28 cellular contexts compared by ENCODE assay signal in the genomic region with DNA sequence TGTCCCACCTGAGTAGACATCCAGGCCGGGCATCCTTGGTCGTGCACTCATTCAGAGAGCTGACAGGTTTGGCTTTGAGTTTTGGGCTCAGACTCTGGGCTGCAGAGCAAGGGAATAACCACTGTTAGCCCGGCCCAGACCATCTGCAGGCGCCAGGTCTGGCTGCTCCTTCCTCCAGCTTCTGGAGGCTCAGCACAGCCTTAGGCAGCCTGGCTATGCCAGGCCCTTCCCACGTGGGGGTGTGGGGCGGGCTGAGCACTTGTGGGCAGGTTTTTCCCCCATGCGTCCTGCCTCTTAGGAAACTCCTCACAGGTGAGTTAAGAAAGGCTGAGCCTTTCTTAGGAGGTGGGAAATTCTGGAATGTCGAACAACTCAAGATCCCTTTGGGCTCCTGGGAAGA. TPM values are rescaled to one million over a fixed set of nuclear protein-coding genes. Genes with fewer than 3 reads are reported as not detected.
DNase-seq lines count a peak whose midpoint lies in the region; ATAC-seq, FAIRE-seq and TF ChIP-seq lines count a peak whose summit lies in the region.
"Had no signal": no experiment of that assay in that cellular context is flagged by ENCODE, and none has a peak within 500 bp of the region (broad histone marks: within the 10 kb centered on the region; RNA-seq: fewer than 3 reads in every experiment).

No MANE protein-coding gene starts in this region.

- H3K4me3 Mint-ChIP-seq in nephron progenitor cell: no peak overlapping the region
- H3K4me3 Mint-ChIP-seq: neural crest cell; T-helper 1 cell treated with Interleukin-12 subunit alpha and Interleukin-12 subunit beta and Interleukin-4 antibody, amounts not matched to agents 30 μg/mL and 1 μg/mL, for 36 hours had no signal

- 44 to 49% methylated on average over 8 of the region's 8 CpGs for WGBS in pancreas, 2 donors

- POLR2A ChIA-PET in RWPE1 (lab: Yijun Ruan, JAX; ENCODE audit: low non-redundant PET): no interaction called here

- no peaks in the 10 kb centered on the region for H3K27me3 Mint-ChIP-seq in nephron progenitor cell (ENCODE audit: low read depth, poor library complexity)
- H3K27me3 Mint-ChIP-seq: progenitor cell of endocrine pancreas had no signal

- TF ChIP-seq CTCF in BE2C (IDR thresholded peaks at IDR 0.05; ENCODE audit: low read depth, low read length) (no peak), RWPE1 (conservative IDR thresholded peaks at IDR 0.05; ENCODE audit: low read depth) (no peak), epithelial cell of esophagus (IDR thresholded peaks at IDR 0.05; ENCODE audit: insufficient read depth, low read depth, low read length, missing control alignments) (no peak), pancreas (IDR thresholded peaks at IDR 0.05) (no peak), GM10266 (IDR thresholded peaks at IDR 0.05; ENCODE audit: control insufficient read depth, insufficient read depth, low read depth, missing control alignments) (no peak), nephron progenitor cell (IDR thresholded peaks at IDR 0.05) (no peak)

- H3K9me3 ChIP-seq in BE2C (no peaks in the 10 kb centered on the region), pancreas (no peaks in the 10 kb centered on the region)
- H3K9me3 ChIP-seq: heart right ventricle, mucosa of descending colon, SJSA1, tibial artery had no signal

- H3K4me1 ChIP-seq in BE2C (no peaks in the 10 kb centered on the region; the same call in 1 of the 2 replicates), pancreas (no peaks in the 10 kb centered on the region)
- H3K4me1 ChIP-seq: heart right ventricle, SJSA1 had no signal

- H3K27ac ChIP-seq in RWPE1: peak overlapping the region; percentile 84
- no peak overlapping the region for H3K27ac ChIP-seq in pancreas
- H3K27ac ChIP-seq: coronary artery, heart right ventricle, PC-9, SJSA1, tibial artery had no signal

- DNase-seq in BE2C (peak; percentile 47), RWPE1 (ENCODE audit: low spot score) (peak; percentile 65), epithelial cell of esophagus (ENCODE audit: low read depth) (peak; percentile 91), pancreas (peak in 4 of 6 donors; percentile 36 to 66 (median 56)), putamen (ENCODE audit: low spot score) (no peak), GM10266 (ENCODE audit: extremely low spot score) (no peak), nephron progenitor cell (no peak)
- DNase-seq: activated CD4-positive, alpha-beta T cell treated with anti-CD3 and anti-CD28 coated beads, Interleukin-2, amount 50 U/mL, for 1 hour; activated CD8-positive, alpha-beta memory T cell treated with anti-CD3 and anti-CD28 coated beads, Interleukin-2, amount 50 U/mL, for 48 hours; H7; heart right ventricle; MM.1S; mucosa of descending colon; NCI-H1436; NCI-H2107; PC-9; stimulated activated CD4-positive, alpha-beta T cell treated with anti-CD3 and anti-CD28 coated beads, Interleukin-2, amount 100 ng/mL, for 48 hours; stimulated activated naive CD4-positive, alpha-beta T cell treated with Interleukin-2 at 50 U/mL for 16 hours; tibial artery had no signal

- no peaks in the 10 kb centered on the region for H3K36me3 ChIP-seq in BE2C
- H3K36me3 ChIP-seq in pancreas: peaks cover 0 to 23% (median 4%) of the 10 kb centered on the region in 3 donors

- intact Hi-C loops in pancreas (cut with DNase I): no loop called here

- H3K9me3 Mint-ChIP-seq in nephron progenitor cell: no peaks in the 10 kb centered on the region
- H3K9me3 Mint-ChIP-seq: neural crest cell; T-helper 1 cell treated with Interleukin-12 subunit alpha and Interleukin-12 subunit beta and Interleukin-4 antibody, amounts not matched to agents 30 μg/mL and 1 μg/mL, for 36 hours had no signal

- ATAC-seq in pancreas: peak; percentile 68 to 80 (median 74)
- ATAC-seq in HG03025 (IDR thresholded peaks at IDR 0.05; ENCODE audit: low FRiP score, unreplicated experiment): no peak
- ATAC-seq: mucosa of descending colon had no signal

- CTCF ChIA-PET in RWPE1 (lab: Yijun Ruan, JAX): no interaction called here

- peaks cover 27% of the 10 kb centered on the region for H3K4me1 Mint-ChIP-seq in nephron progenitor cell
- H3K4me1 Mint-ChIP-seq: neural crest cell had no signal

- H3K27ac Mint-ChIP-seq in nephron progenitor cell: no peak overlapping the region
- H3K27ac Mint-ChIP-seq: progenitor cell of endocrine pancreas; T-helper 1 cell treated with Interleukin-12 subunit alpha and Interleukin-12 subunit beta and Interleukin-4 antibody, amounts not matched to agents 30 μg/mL and 1 μg/mL, for 36 hours had no signal

- H3K36me3 Mint-ChIP-seq in nephron progenitor cell (ENCODE audit: low read depth): peaks cover 6% of the 10 kb centered on the region

- H3K27me3 ChIP-seq in BE2C (no peaks in the 10 kb centered on the region), pancreas (no peaks in the 10 kb centered on the region)
- H3K27me3 ChIP-seq: heart right ventricle, SJSA1 had no signal

- H3K4me3 ChIP-seq in BE2C (ENCODE audit: low read depth, low read length) (no peak overlapping the region), epithelial cell of esophagus (ENCODE audit: low read length) (no peak overlapping the region), pancreas (no peak overlapping the region)
- H3K4me3 ChIP-seq: coronary artery, heart right ventricle, mucosa of descending colon, PC-9, SJSA1, smooth muscle cell, tibial artery had no signal

- FAIRE-seq in pancreas (lab: Jason Lieb, UNC): no peak
- FAIRE-seq: D721Med, endometrium had no signal

RNA-seq across cellular contexts. Expression of gene PLA2G4B, which starts 11.2 kb away (rescaled TPM):
- 2.7 TPM for polyA plus RNA-seq in BE2C (2012; ENCODE audit: insufficient read depth, insufficient read length, low read depth)
- total RNA-seq in pancreas: 1 to 10 TPM; 3.5 to 8.5 (median 5.3) TPM
- polyA plus RNA-seq in pancreas: 10 to 100 TPM; 46.1 to 56.8 TPM

RNA-seq across cellular contexts. Expression of gene JMJD7, which starts 22.0 kb away (rescaled TPM):
- polyA plus RNA-seq in BE2C (2012; ENCODE audit: insufficient read depth, insufficient read length, low read depth): 9.2 TPM
- 10 to 100 TPM in 3 of 6 donors, 1 to 10 TPM in 3; 6.5 to 12.5 (median 9.9) TPM for total RNA-seq in pancreas
- polyA plus RNA-seq in pancreas: 10 to 100 TPM; 11.2 to 16.8 TPM

RNA-seq across cellular contexts. Expression of gene SPTBN5, which starts 44.0 kb away (rescaled TPM):
- 1.7 TPM for polyA plus RNA-seq in BE2C (2012; ENCODE audit: insufficient read depth, insufficient read length, low read depth)
- 1 to 10 TPM in 2 of 6 donors, under 1 TPM in 4; 0.32 to 4.0 (median 0.60) TPM for total RNA-seq in pancreas
- 10 to 100 TPM in 1 of 2 donors, 1 to 10 TPM in 1; 9.5 to 11.4 TPM for polyA plus RNA-seq in pancreas

Comparison
In these comparisons a context has a peak if more than half of its experiments do, and no peak if none do; other contexts are left out.
1. DNase-seq: peak in BE2C (single experiment), RWPE1 (single experiment), epithelial cell of esophagus (single experiment) and pancreas (4 of 6); none in putamen (single experiment), GM10266 (single experiment) and nephron progenitor cell (single experiment).